ENCODE assay signal across 8 cellular contexts in genomic region chr15:31358957-31359721, GRCh38. TPM values are rescaled to one million over a fixed set of nuclear protein-coding genes. Genes with fewer than 3 reads are reported as not detected.
DNase-seq lines count a peak whose midpoint lies in the region; ATAC-seq and TF ChIP-seq lines count a peak whose summit lies in the region.

No MANE protein-coding gene starts in this region.

- no peak overlapping the region for H2BK120ac ChIP-seq in neuronal stem cell (ENCODE audit: low read depth, low read length)

- H3K27me3 Mint-ChIP-seq in CD8-positive, alpha-beta T cell (ENCODE audit: low read depth): no peaks in the 10 kb centered on the region

- no peak overlapping the region for H2AFZ ChIP-seq in neuronal stem cell (ENCODE audit: low read length)

- H3K4me3 Mint-ChIP-seq in CD8-positive, alpha-beta T cell: peak overlapping the region; percentile 86

- H3K4me3 ChIP-seq in CD8-positive, alpha-beta T cell (ENCODE audit: low read depth, low read length): peak overlapping the region; percentile 54
- no peak overlapping the region for H3K4me3 ChIP-seq in duodenal mucosa (ENCODE audit: low read depth in 1 of 2, low read length in 2 of 2)
- H3K4me3 ChIP-seq in neuronal stem cell (ENCODE audit: low read length in 2 of 2): no peak overlapping the region

- no peak overlapping the region for H3K23ac ChIP-seq in neuronal stem cell (ENCODE audit: low read depth, low read length, poor library complexity)

- H2BK5ac ChIP-seq in neuronal stem cell (ENCODE audit: low read length): no peak overlapping the region

- no peak overlapping the region for H3K18ac ChIP-seq in neuronal stem cell (ENCODE audit: low read length)

- peak overlapping the region; percentile 91 for H3K27ac ChIP-seq in CD8-positive, alpha-beta T cell (ENCODE audit: low read depth, low read length)
- H3K27ac ChIP-seq in duodenal mucosa (ENCODE audit: low read depth, low read length) (no peak overlapping the region), neuronal stem cell (replicated peaks; ENCODE audit: low read length) (no peak overlapping the region)

- no peaks in the 10 kb centered on the region for H3K27me3 ChIP-seq in CD8-positive, alpha-beta T cell (ENCODE audit: insufficient read depth, low read length)
- H3K27me3 ChIP-seq in duodenal mucosa (ENCODE audit: control insufficient read depth in 1 of 2, insufficient read depth in 2 of 2, low read length in 2 of 2) (no peaks in the 10 kb centered on the region), neuronal stem cell (ENCODE audit: control insufficient read depth in 3 of 3, insufficient read depth in 3 of 3, low read depth in 1 of 3, low read length in 3 of 3) (no peaks in the 10 kb centered on the region)

- ATAC-seq in CD8-positive, alpha-beta T cell: no peak
- ATAC-seq in GM19035 (IDR thresholded peaks at IDR 0.05; ENCODE audit: unreplicated experiment): no peak

- H3K9me3 ChIP-seq in CD8-positive, alpha-beta T cell (ENCODE audit: low read length): no peaks in the 10 kb centered on the region
- no peaks in the 10 kb centered on the region for H3K9me3 ChIP-seq in duodenal mucosa (ENCODE audit: control insufficient read depth in 1 of 2, low read length in 2 of 2)
- no peaks in the 10 kb centered on the region for H3K9me3 ChIP-seq in neuronal stem cell (replicated peaks in 1 of 2; ENCODE audit: control insufficient read depth in 2 of 2, insufficient read depth in 1 of 2, low read depth in 1 of 2, low read length in 2 of 2)

- no CpG with 5 or more reads among the region's 8 CpGs for WGBS in neuronal stem cell (ENCODE audit: extremely low coverage in 2 of 2, insufficient read length in 2 of 2, insufficient replicate concordance in 1 of 2), 2 donors

- no peak for DNase-seq in CD8-positive, alpha-beta T cell
- peak; percentile 63 for DNase-seq in NCI-H748 (lab: John Stamatoyannopoulos, UW; ENCODE audit: unreplicated experiment)
- no peak for DNase-seq in neuronal stem cell (ENCODE audit: low spot score)
- no peak for DNase-seq in stimulated activated CD4-positive, alpha-beta T cell treated with anti-CD3 and anti-CD28 coated beads, Interleukin-4, amount 100 ng/mL, for 24 hours
- DNase-seq in GM13976 (ENCODE audit: low spot score): no peak
- DNase-seq in DMS153 (lab: John Stamatoyannopoulos, UW): no peak

- H3K4me1 Mint-ChIP-seq in CD8-positive, alpha-beta T cell (ENCODE audit: low read depth): peaks cover 96% of the 10 kb centered on the region

- POLR2A ChIA-PET in CD8-positive, alpha-beta T cell (lab: Charles Lee): interaction anchor here (0.6 to 16.2 kb wide), 7 partner anchors 13 to 124 kb away, joined by 3 to 296 read pairs (median 38); partner anchors contain the start of gene KLF13

- H2BK15ac ChIP-seq in neuronal stem cell (ENCODE audit: low read length): no peak overlapping the region

- H3K9me3 Mint-ChIP-seq in CD8-positive, alpha-beta T cell: no peaks in the 10 kb centered on the region

- no peaks in the 10 kb centered on the region for H3K36me3 ChIP-seq in CD8-positive, alpha-beta T cell (ENCODE audit: insufficient read depth, low read length)
- H3K36me3 ChIP-seq in duodenal mucosa (ENCODE audit: control insufficient read depth in 1 of 2, insufficient read depth in 2 of 2, low read length in 2 of 2) (peaks cover 0 to 14% of the 10 kb centered on the region in 2 donors), neuronal stem cell (replicated peaks in 1 of 2; ENCODE audit: control insufficient read depth in 2 of 2, insufficient read depth in 2 of 2, low read length in 2 of 2) (peaks cover 0 to 10% of the 10 kb centered on the region in 2 donors)

- peaks cover 99% of the 10 kb centered on the region for H3K4me1 ChIP-seq in CD8-positive, alpha-beta T cell (ENCODE audit: insufficient read depth, low read length)
- H3K4me1 ChIP-seq in duodenal mucosa (ENCODE audit: control insufficient read depth in 1 of 2, insufficient read depth in 2 of 2, low read length in 2 of 2): peaks cover 88 to 96% of the 10 kb centered on the region in 2 donors
- peaks cover 11 to 17% of the 10 kb centered on the region in 2 donors for H3K4me1 ChIP-seq in neuronal stem cell (ENCODE audit: control insufficient read depth in 2 of 2, insufficient read depth in 1 of 2, low read depth in 1 of 2, low read length in 2 of 2)

- H3K9ac ChIP-seq in duodenal mucosa (ENCODE audit: low read depth in 1 of 2, low read length in 2 of 2): peak overlapping the region; percentile 54 to 76
- peak overlapping the region; percentile 50 for H3K9ac ChIP-seq in neuronal stem cell (ENCODE audit: low read depth, low read length, poor library complexity)

- no peak overlapping the region for H4K8ac ChIP-seq in neuronal stem cell (ENCODE audit: low read depth, low read length)

- TF ChIP-seq CTCF in CD8-positive, alpha-beta T cell (IDR thresholded peaks at IDR 0.05): no peak
- TF ChIP-seq CTCF in GM13976 (IDR thresholded peaks at IDR 0.05; ENCODE audit: borderline replicate concordance, control extremely low read depth, extremely low read depth, insufficient read depth, missing control alignments): no peak

- H4K91ac ChIP-seq in neuronal stem cell (ENCODE audit: low read depth, low read length, poor library complexity): peak overlapping the region; percentile 46

- no peak overlapping the region for H3K14ac ChIP-seq in neuronal stem cell (ENCODE audit: low read length)

- CTCF ChIA-PET in CD8-positive, alpha-beta T cell (lab: Charles Lee): interaction anchor here (0.9 to 17.5 kb wide), 8 partner anchors 13 to 144 kb away, joined by 3 to 286 read pairs (median 4); no protein-coding TSS in a partner anchor

- no peak overlapping the region for H2AK5ac ChIP-seq in neuronal stem cell (ENCODE audit: low read depth, low read length)

- no peak overlapping the region for H2BK12ac ChIP-seq in neuronal stem cell (ENCODE audit: low read length)

- in situ Hi-C loops in GM13976 (cut with MboI; ENCODE audit: low sequenced_read_pairs, unreplicated experiment): no loop called here

- no peak overlapping the region for H3K4me2 ChIP-seq in neuronal stem cell (ENCODE audit: insufficient read depth, low read length, poor library complexity, severe bottlenecking)

- intact Hi-C loops in CD8-positive, alpha-beta T cell (cut with DNase I, micrococcal nuclease): no loop called here

- no peak overlapping the region for H3K4ac ChIP-seq in neuronal stem cell (ENCODE audit: low read length)

- H3K79me1 ChIP-seq in neuronal stem cell (ENCODE audit: low read depth, low read length): peaks cover 5% of the 10 kb centered on the region

- H3K36me3 Mint-ChIP-seq in CD8-positive, alpha-beta T cell: peaks cover 47% of the 10 kb centered on the region

- H3K27ac Mint-ChIP-seq in CD8-positive, alpha-beta T cell: peak overlapping the region; percentile 97

RNA-seq across cellular contexts. Expression of gene KLF13, which starts 32.5 kb away (rescaled TPM):
- total RNA-seq in CD8-positive, alpha-beta T cell: 100 to 1,000 TPM; 359 to 364 TPM
- 42.9 TPM for polyA plus RNA-seq in neuronal stem cell (2013, experiment 1 of 2)
- polyA plus RNA-seq in neuronal stem cell (2013, experiment 2 of 2): 42.1 TPM
